8 cellular contexts compared by ENCODE assay signal in the genomic region with DNA sequence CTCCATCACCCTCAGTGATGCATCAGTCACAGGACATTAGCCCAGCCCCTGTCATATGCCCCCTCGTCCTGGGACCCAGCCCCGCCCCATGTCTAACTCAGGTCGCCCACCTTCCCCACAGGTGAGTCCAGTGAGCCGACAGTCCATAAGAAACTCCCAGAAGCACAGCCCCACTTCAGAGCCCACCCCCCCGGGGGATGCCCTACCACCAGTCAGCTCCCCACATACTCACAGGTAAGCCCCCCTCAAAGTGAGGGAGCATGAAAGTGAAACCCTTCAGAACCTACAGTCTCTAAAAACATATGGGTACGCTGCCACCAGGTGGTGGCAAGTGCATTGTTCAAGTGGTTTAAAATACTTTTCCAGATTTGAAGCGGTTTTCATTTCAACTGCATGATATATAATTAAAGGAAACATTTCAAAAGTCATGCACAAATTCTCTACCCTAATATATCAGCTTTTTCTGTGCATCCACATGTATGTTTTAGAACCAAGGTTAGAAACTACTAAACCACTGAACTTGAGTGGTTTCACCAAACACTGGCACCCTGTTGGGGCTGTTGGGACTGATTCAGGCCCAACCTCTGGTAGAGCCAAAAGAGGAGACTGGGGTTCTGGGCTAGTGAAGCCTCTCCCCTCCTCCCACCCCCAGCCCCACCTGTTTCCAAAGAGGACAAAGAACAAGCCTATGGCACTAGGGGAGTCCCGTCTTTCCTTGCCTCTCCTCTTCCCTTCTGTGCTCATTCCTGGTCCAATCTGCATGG. TPM values are rescaled to one million over a fixed set of nuclear protein-coding genes. Genes with fewer than 3 reads are reported as not detected.
DNase-seq lines count a peak whose midpoint lies in the region; ATAC-seq and TF ChIP-seq lines count a peak whose summit lies in the region.

No MANE protein-coding gene starts in this region.

- no peak overlapping the region for H3K9ac ChIP-seq in MM.1S (ENCODE audit: low read length)

- peak overlapping the region in 1 of 2 donors; percentile 78 for H3K27ac Mint-ChIP-seq in natural killer cell treated with Interleukin-12 subunit alpha and Interleukin-12 subunit beta and Interleukin-15 and Interleukin-18, amount 100 ng/mL, for 72 hours

- no peak overlapping the region for H2AFZ ChIP-seq in MM.1S (ENCODE audit: low read length)

- H3K9me2 ChIP-seq in MM.1S (replicated peaks; ENCODE audit: insufficient read depth, low read length) = no peaks in the 10 kb centered on the region

- no peaks in the 10 kb centered on the region for H3K36me3 Mint-ChIP-seq in natural killer cell treated with Interleukin-12 subunit alpha and Interleukin-12 subunit beta and Interleukin-15 and Interleukin-18, amount 100 ng/mL, for 72 hours

- no peaks in the 10 kb centered on the region for H3K79me2 ChIP-seq in MM.1S (ENCODE audit: low read length)

- peaks cover 7 to 12% of the 10 kb centered on the region in 2 donors for H3K4me1 Mint-ChIP-seq in natural killer cell treated with Interleukin-12 subunit alpha and Interleukin-12 subunit beta and Interleukin-15 and Interleukin-18, amount 100 ng/mL, for 72 hours (ENCODE audit: low read depth in 2 of 2)

- H3K4me2 ChIP-seq in MM.1S (ENCODE audit: low read depth, low read length) = peak overlapping the region; percentile 55

- H3K4me1 ChIP-seq in MM.1S (ENCODE audit: low read length) = peaks cover 20% of the 10 kb centered on the region

- H3K27ac ChIP-seq in MM.1S (ENCODE audit: low read length) = no peak overlapping the region

- peak overlapping the region; percentile 56 for H3K4me3 Mint-ChIP-seq in natural killer cell treated with Interleukin-12 subunit alpha and Interleukin-12 subunit beta and Interleukin-15 and Interleukin-18, amount 100 ng/mL, for 72 hours

- no peaks in the 10 kb centered on the region for H4K20me1 ChIP-seq in MM.1S (ENCODE audit: insufficient read depth, low read length)

- DNase-seq in NCI-H2081 (lab: John Stamatoyannopoulos, UW) (peak; percentile 21 to 33), NCI-H2081 treated with DMSO at 0.1 percent for 48 hours (lab: John Stamatoyannopoulos, UW) (no peak), MM.1S (peak; percentile 60), omental fat pad (ENCODE audit: low spot score) (no peak)
- DNase-seq in effector CD4-positive, alpha-beta T cell = peak; percentile 39
- peak; percentile 85 for DNase-seq in natural killer cell treated with Interleukin-12 subunit alpha and Interleukin-12 subunit beta and Interleukin-15 and Interleukin-18, amount 100 ng/mL, for 72 hours (ENCODE audit: low spot score)

- H3K4me3 ChIP-seq in MM.1S (ENCODE audit: low read length) (peak overlapping the region; percentile 15; the same call in 1 of the 2 replicates), WI38 (ENCODE audit: low read depth, low read length) (no peak overlapping the region)

- H3F3A ChIP-seq in MM.1S (ENCODE audit: insufficient read depth, low read length) = peaks cover 13% of the 10 kb centered on the region; the same call in 1 of the 2 replicates

- no peaks in the 10 kb centered on the region for H3K36me3 ChIP-seq in MM.1S (replicated peaks; ENCODE audit: insufficient read depth, low read length)

- peaks cover 7 to 15% of the 10 kb centered on the region in 2 donors for H3K27me3 Mint-ChIP-seq in natural killer cell treated with Interleukin-12 subunit alpha and Interleukin-12 subunit beta and Interleukin-15 and Interleukin-18, amount 100 ng/mL, for 72 hours

- peaks cover 20% of the 10 kb centered on the region; the same call in 1 of the 2 replicates for H3K27me3 ChIP-seq in MM.1S (replicated peaks; ENCODE audit: insufficient read depth, low read length)

- TF ChIP-seq CTCF in MM.1S (IDR thresholded peaks at IDR 0.05; ENCODE audit: low read length) = peak; percentile 69
- peak; percentile 48 for TF ChIP-seq CTCF in WI38 (IDR thresholded peaks at IDR 0.05; ENCODE audit: low read depth, low read length)
- TF ChIP-seq CTCF in omental fat pad (IDR thresholded peaks at IDR 0.05) = no peak

- no peaks in the 10 kb centered on the region for H3K9me3 ChIP-seq in MM.1S (replicated peaks; ENCODE audit: insufficient read depth, low read length)

- H3K9me3 Mint-ChIP-seq in natural killer cell treated with Interleukin-12 subunit alpha and Interleukin-12 subunit beta and Interleukin-15 and Interleukin-18, amount 100 ng/mL, for 72 hours = no peaks in the 10 kb centered on the region

- peak in 1 of 2 donors; percentile 71 for ATAC-seq in natural killer cell treated with Interleukin-12 subunit alpha and Interleukin-12 subunit beta and Interleukin-15 and Interleukin-18, amount 100 ng/mL, for 72 hours
- ATAC-seq in omental fat pad (ENCODE audit: low FRiP score) (no peak), GM19455 (IDR thresholded peaks at IDR 0.05; ENCODE audit: unreplicated experiment) (no peak)

RNA-seq across cellular contexts. Expression of a gene that starts 17.3 kb away (rescaled TPM):
- total RNA-seq in natural killer cell treated with Interleukin-12 subunit alpha and Interleukin-12 subunit beta and Interleukin-15 and Interleukin-18, amount 100 ng/mL, for 72 hours = 10 to 100 TPM in 1 of 2 donors, 1 to 10 TPM in 1; 2.9 to 13.0 TPM
- total RNA-seq in omental fat pad = 10 to 100 TPM; 14.1 to 27.6 (median 22.3) TPM

RNA-seq across cellular contexts. Expression of a gene that starts 24.0 kb away (rescaled TPM):
- 100 to 1,000 TPM; 201 to 242 TPM for total RNA-seq in natural killer cell treated with Interleukin-12 subunit alpha and Interleukin-12 subunit beta and Interleukin-15 and Interleukin-18, amount 100 ng/mL, for 72 hours
- 100 to 1,000 TPM; 183 to 295 (median 239) TPM for total RNA-seq in omental fat pad

RNA-seq across cellular contexts. Expression of a gene that starts 27.7 kb away (rescaled TPM):
- 10 to 100 TPM; 15.3 to 20.3 TPM for total RNA-seq in natural killer cell treated with Interleukin-12 subunit alpha and Interleukin-12 subunit beta and Interleukin-15 and Interleukin-18, amount 100 ng/mL, for 72 hours
- total RNA-seq in omental fat pad = 10 to 100 TPM; 16.9 to 31.5 (median 21.1) TPM

RNA-seq across cellular contexts. Expression of a gene that starts 28.3 kb away (rescaled TPM):
- 10 to 100 TPM; 23.2 to 83.6 TPM for total RNA-seq in natural killer cell treated with Interleukin-12 subunit alpha and Interleukin-12 subunit beta and Interleukin-15 and Interleukin-18, amount 100 ng/mL, for 72 hours
- 10 to 100 TPM; 20.3 to 29.0 (median 23.0) TPM for total RNA-seq in omental fat pad

RNA-seq across cellular contexts. Expression of a gene that starts 54.0 kb away (rescaled TPM):
- total RNA-seq in natural killer cell treated with Interleukin-12 subunit alpha and Interleukin-12 subunit beta and Interleukin-15 and Interleukin-18, amount 100 ng/mL, for 72 hours = 10 to 100 TPM; 42.2 to 99.7 TPM
- 10 to 100 TPM; 12.5 to 19.8 (median 15.1) TPM for total RNA-seq in omental fat pad

Comparison
In these comparisons a context has a peak if more than half of its experiments do, and no peak if none do; other contexts are left out.
1. DNase-seq: peak in NCI-H2081 (2 of 2), MM.1S (single experiment), effector CD4-positive, alpha-beta T cell (single experiment) and natural killer cell treated with Interleukin-12 subunit alpha and Interleukin-12 subunit beta and Interleukin-15 and Interleukin-18, amount 100 ng/mL, for 72 hours (single experiment); none in NCI-H2081 treated with DMSO at 0.1 percent for 48 hours (single experiment) and omental fat pad (single experiment).
2. CTCF ChIP-seq: peak in MM.1S (single experiment) and WI38 (single experiment); none in omental fat pad (0 of 3).